10 cellular contexts compared by ENCODE assay signal in the genomic region with DNA sequence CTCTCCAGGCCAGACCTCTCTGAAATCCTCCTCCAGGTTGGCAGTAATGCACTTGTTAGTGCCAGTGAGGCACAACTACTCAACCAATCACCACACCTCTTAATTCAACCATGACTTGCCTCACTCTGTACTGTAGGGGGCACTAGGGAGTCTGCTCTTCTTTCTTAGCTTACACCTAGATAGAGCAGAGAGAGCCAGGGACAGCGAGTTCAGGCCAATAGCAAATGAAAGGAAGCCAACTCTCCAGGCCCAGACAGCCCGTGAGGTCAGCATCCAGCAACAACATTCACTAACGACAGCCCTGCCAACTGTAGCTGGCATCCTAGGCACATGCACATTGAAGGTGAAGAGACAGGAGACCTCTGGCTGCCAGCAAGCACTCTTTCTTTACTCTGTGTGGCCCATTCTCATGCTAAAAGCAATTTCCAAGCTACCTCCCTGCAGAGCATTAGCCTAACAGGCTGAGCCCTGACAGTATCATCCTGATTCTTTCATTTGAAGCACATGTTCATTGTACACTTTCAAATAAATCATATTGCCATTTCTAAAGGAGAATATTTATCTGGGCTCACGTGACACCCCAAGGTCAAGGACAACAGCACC.
DNase-seq lines count a peak whose midpoint lies in the region; FAIRE-seq and TF ChIP-seq lines count a peak whose summit lies in the region.
"Had no signal": no experiment of that assay in that cellular context is flagged by ENCODE, and none has a peak within 500 bp of the region (broad histone marks: within the 10 kb centered on the region; RNA-seq: fewer than 3 reads in every experiment).

No MANE protein-coding gene starts in this region.

- CTCF ChIA-PET in endothelial cell of umbilical vein (lab: Charles Lee) = interaction anchor here (0.7 to 1.3 kb wide), 3 partner anchors 27 to 110 kb away, joined by 3 to 4 read pairs (median 3); no protein-coding TSS in a partner anchor

- H3K79me2 ChIP-seq in Karpas-422 (ENCODE audit: low read length) = no peaks in the 10 kb centered on the region
- no peaks in the 10 kb centered on the region for H3K79me2 ChIP-seq in endothelial cell of umbilical vein (ENCODE audit: control insufficient read depth, insufficient read depth, low read length)

- H3K36me3 Mint-ChIP-seq in activated T-helper 1 cell treated with anti-CD3 and anti-CD28 coated beads, Interleukin-12 subunit alpha, Interleukin-12 subunit beta, Interleukin-2, Interleukin-4 antibody, amounts not matched to agents 30 ng/mL and 10 ng/mL and 1 ng/mL, durations not matched to agents 14 hours and 24 hours and 36 hours (ENCODE audit: low read depth) = no peaks in the 10 kb centered on the region
- H3K36me3 Mint-ChIP-seq: natural killer cell had no signal

- H3K9me2 ChIP-seq in Karpas-422 (replicated peaks; ENCODE audit: insufficient read depth, low read length) = no peaks in the 10 kb centered on the region

- no peak overlapping the region for H3K9ac ChIP-seq in Karpas-422 (ENCODE audit: low read length)
- no peak overlapping the region for H3K9ac ChIP-seq in endothelial cell of umbilical vein (replicated peaks; ENCODE audit: extremely low read depth, insufficient read depth, low read length)

- no peaks in the 10 kb centered on the region for H3K4me1 ChIP-seq in BE2C
- H3K4me1 ChIP-seq in Karpas-422 (ENCODE audit: low read length) = no peaks in the 10 kb centered on the region
- H3K4me1 ChIP-seq in endothelial cell of umbilical vein (ENCODE audit: control insufficient read depth, extremely low read depth, insufficient read depth, low read length) = no peaks in the 10 kb centered on the region

- POLR2A ChIA-PET in endothelial cell of umbilical vein (lab: Charles Lee) = no interaction called here

- intact Hi-C loops in endothelial cell of umbilical vein (cut with micrococcal nuclease) = no loop called here
- intact Hi-C loops in activated T-helper 1 cell treated with anti-CD3 and anti-CD28 coated beads, Interleukin-12 subunit alpha, Interleukin-12 subunit beta, Interleukin-2, Interleukin-4 antibody, amounts not matched to agents 30 ng/mL and 10 ng/mL and 1 ng/mL, durations not matched to agents 14 hours and 24 hours and 36 hours (cut with micrococcal nuclease) = no loop called here

- TF ChIP-seq CTCF in BE2C (IDR thresholded peaks at IDR 0.05; ENCODE audit: low read depth, low read length) (peak; percentile 53), GM20000 (IDR thresholded peaks at IDR 0.05; ENCODE audit: extremely low read depth, missing control alignments) (peak; percentile 12), endothelial cell of umbilical vein (IDR thresholded peaks at IDR 0.05; ENCODE audit: extremely low read depth in 1 of 2, insufficient read depth in 1 of 2, low read depth in 1 of 2, low read length in 2 of 2) (peak; percentile 22 to 29)

- no peaks in the 10 kb centered on the region for H3K27me3 Mint-ChIP-seq in activated T-helper 1 cell treated with anti-CD3 and anti-CD28 coated beads, Interleukin-12 subunit alpha, Interleukin-12 subunit beta, Interleukin-2, Interleukin-4 antibody, amounts not matched to agents 30 ng/mL and 10 ng/mL and 1 ng/mL, durations not matched to agents 14 hours and 24 hours and 36 hours (ENCODE audit: insufficient read depth)

- no peaks in the 10 kb centered on the region for H3K9me1 ChIP-seq in endothelial cell of umbilical vein (replicated peaks; ENCODE audit: control insufficient read depth, extremely low read depth, insufficient read depth, low read length)

- H3K4me3 ChIP-seq in BE2C (ENCODE audit: low read depth, low read length) (no peak overlapping the region), Karpas-422 (ENCODE audit: low read length) (no peak overlapping the region), endothelial cell of umbilical vein (replicated peaks in 1 of 3; ENCODE audit: insufficient read depth in 1 of 3, low read depth in 1 of 3, low read length in 3 of 3) (no peak overlapping the region)

- FAIRE-seq in endothelial cell of umbilical vein (lab: Jason Lieb, UNC) = no peak

- no peak for DNase-seq in BE2C
- DNase-seq in GM20000 (ENCODE audit: low spot score) = peak; percentile 47
- DNase-seq in Karpas-422 = peak; percentile 80
- DNase-seq in endothelial cell of umbilical vein (ENCODE audit: low read depth, low spot score) = peak; percentile 5
- DNase-seq in NCI-H1105 (lab: John Stamatoyannopoulos, UW) = no peak
- DNase-seq in NCI-H1417 (lab: John Stamatoyannopoulos, UW) = no peak
- DNase-seq in NCI-H1092 (lab: John Stamatoyannopoulos, UW) = no peak
- DNase-seq in activated T-helper 1 cell treated with anti-CD3 and anti-CD28 coated beads, Interleukin-12 subunit alpha, Interleukin-12 subunit beta, Interleukin-2, Interleukin-4 antibody, amounts not matched to agents 30 ng/mL and 10 ng/mL and 1 ng/mL, durations not matched to agents 14 hours and 24 hours and 36 hours (ENCODE audit: low spot score) = no peak
- DNase-seq: natural killer cell had no signal

- no peaks in the 10 kb centered on the region for H3K9me3 Mint-ChIP-seq in activated T-helper 1 cell treated with anti-CD3 and anti-CD28 coated beads, Interleukin-12 subunit alpha, Interleukin-12 subunit beta, Interleukin-2, Interleukin-4 antibody, amounts not matched to agents 30 ng/mL and 10 ng/mL and 1 ng/mL, durations not matched to agents 14 hours and 24 hours and 36 hours
- H3K9me3 Mint-ChIP-seq: T-helper 2 cell treated with Interferon-gamma antibody and Interleukin-4, amounts not matched to agents 5 μg/mL and 100 μg/mL, for 36 hours had no signal

- H4K20me1 ChIP-seq in Karpas-422 (ENCODE audit: insufficient read depth, low read depth, low read length) = no peaks in the 10 kb centered on the region
- H4K20me1 ChIP-seq in endothelial cell of umbilical vein (replicated peaks; ENCODE audit: control insufficient read depth, extremely low read depth, insufficient read depth, low read length) = no peaks in the 10 kb centered on the region

- H3K4me1 Mint-ChIP-seq in activated T-helper 1 cell treated with anti-CD3 and anti-CD28 coated beads, Interleukin-12 subunit alpha, Interleukin-12 subunit beta, Interleukin-2, Interleukin-4 antibody, amounts not matched to agents 30 ng/mL and 10 ng/mL and 1 ng/mL, durations not matched to agents 14 hours and 24 hours and 36 hours (ENCODE audit: low read depth) = no peaks in the 10 kb centered on the region
- H3K4me1 Mint-ChIP-seq: natural killer cell had no signal

- no peak overlapping the region for H3K27ac ChIP-seq in Karpas-422 (ENCODE audit: low read length)
- H3K27ac ChIP-seq in endothelial cell of umbilical vein (ENCODE audit: insufficient read depth, low read depth, low read length) = no peak overlapping the region

- H2AFZ ChIP-seq in Karpas-422 (ENCODE audit: low read length) (no peak overlapping the region), endothelial cell of umbilical vein (ENCODE audit: low read depth, low read length) (no peak overlapping the region)

- dilution Hi-C loops in endothelial cell of umbilical vein (cut with MboI; ENCODE audit: extremely low pct_ligation_motif_present, low sequenced_read_pairs) = no loop called here

- no TSS peak for BruUV-seq in endothelial cell of umbilical vein (replicated peaks; lab: Mats Ljungman, UMichigan)

- no peak for TF ChIP-seq POLR2A in endothelial cell of umbilical vein (IDR thresholded peaks at IDR 0.05; ENCODE audit: low read depth, low read length)

- H3K27ac Mint-ChIP-seq in activated T-helper 1 cell treated with anti-CD3 and anti-CD28 coated beads, Interleukin-12 subunit alpha, Interleukin-12 subunit beta, Interleukin-2, Interleukin-4 antibody, amounts not matched to agents 30 ng/mL and 10 ng/mL and 1 ng/mL, durations not matched to agents 14 hours and 24 hours and 36 hours = no peak overlapping the region
- H3K27ac Mint-ChIP-seq: natural killer cell; T-helper 2 cell treated with Interferon-gamma antibody and Interleukin-4, amounts not matched to agents 5 μg/mL and 100 μg/mL, for 36 hours had no signal

- H3K27me3 ChIP-seq in BE2C = no peaks in the 10 kb centered on the region
- no peaks in the 10 kb centered on the region for H3K27me3 ChIP-seq in Karpas-422 (ENCODE audit: low read length)
- peaks cover 0 to 2% of the 10 kb centered on the region in 2 experiments for H3K27me3 ChIP-seq in endothelial cell of umbilical vein (ENCODE audit: control insufficient read depth in 2 of 2, insufficient read depth in 2 of 2, low read length in 2 of 2)

- H3K36me3 ChIP-seq in BE2C (no peaks in the 10 kb centered on the region), Karpas-422 (ENCODE audit: insufficient read depth, low read length) (no peaks in the 10 kb centered on the region), endothelial cell of umbilical vein (ENCODE audit: control insufficient read depth in 2 of 2, extremely low read depth in 1 of 2, insufficient read depth in 2 of 2, low read length in 2 of 2) (no peaks in the 10 kb centered on the region)

- H3K4me2 ChIP-seq in Karpas-422 (ENCODE audit: low read depth, low read length, poor library complexity, severe bottlenecking) = no peak overlapping the region
- H3K4me2 ChIP-seq in endothelial cell of umbilical vein (ENCODE audit: insufficient read depth, low read length) = no peak overlapping the region

- no peak overlapping the region for H3K4me3 Mint-ChIP-seq in activated T-helper 1 cell treated with anti-CD3 and anti-CD28 coated beads, Interleukin-12 subunit alpha, Interleukin-12 subunit beta, Interleukin-2, Interleukin-4 antibody, amounts not matched to agents 30 ng/mL and 10 ng/mL and 1 ng/mL, durations not matched to agents 14 hours and 24 hours and 36 hours
- H3K4me3 Mint-ChIP-seq: natural killer cell; T-helper 2 cell treated with Interferon-gamma antibody and Interleukin-4, amounts not matched to agents 5 μg/mL and 100 μg/mL, for 36 hours had no signal

- H3K9me3 ChIP-seq in BE2C = no peaks in the 10 kb centered on the region
- H3K9me3 ChIP-seq in Karpas-422 (ENCODE audit: low read length) = no peaks in the 10 kb centered on the region
- H3K9me3 ChIP-seq in endothelial cell of umbilical vein (replicated peaks; ENCODE audit: control insufficient read depth, insufficient read depth, low read length) = no peaks in the 10 kb centered on the region

TF ChIP-seq in endothelial cell of umbilical vein, 7 proteins besides CTCF, POLR2A, EP300 and RAD21:
- TF ChIP-seq MYC (IDR thresholded peaks at IDR 0.05; ENCODE audit: low read depth, low read length) (no peak), EZH2 (IDR thresholded peaks at IDR 0.05; ENCODE audit: borderline replicate concordance, low read depth, low read length, severe bottlenecking) (no peak), JUN (IDR thresholded peaks at IDR 0.05; ENCODE audit: borderline replicate concordance, insufficient read depth, insufficient read length, low read depth) (no peak), FOS (IDR thresholded peaks at IDR 0.05; ENCODE audit: borderline replicate concordance, insufficient read depth, low read length) (no peak), GATA2 (IDR thresholded peaks at IDR 0.05; ENCODE audit: insufficient read depth, insufficient read length, low read depth, low read length) (no peak), POLR2AphosphoS5 (IDR thresholded peaks at IDR 0.05; ENCODE audit: insufficient read depth, low read depth, low read length) (no peak)
- TF ChIP-seq, protein P1, sequence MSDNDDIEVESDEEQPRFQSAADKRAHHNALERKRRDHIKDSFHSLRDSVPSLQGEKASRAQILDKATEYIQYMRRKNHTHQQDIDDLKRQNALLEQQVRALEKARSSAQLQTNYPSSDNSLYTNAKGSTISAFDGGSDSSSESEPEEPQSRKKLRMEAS (IDR thresholded peaks at IDR 0.05; ENCODE audit: insufficient read depth, insufficient read length) = no peak

Comparison
In these comparisons a context has a peak if more than half of its experiments do, and no peak if none do; other contexts are left out.
1. DNase-seq: peak in GM20000 (single experiment), Karpas-422 (single experiment) and endothelial cell of umbilical vein (single experiment); none in BE2C (single experiment), NCI-H1105 (single experiment), NCI-H1417 (0 of 3), NCI-H1092 (single experiment) and activated T-helper 1 cell treated with anti-CD3 and anti-CD28 coated beads, Interleukin-12 subunit alpha, Interleukin-12 subunit beta, Interleukin-2, Interleukin-4 antibody, amounts not matched to agents 30 ng/mL and 10 ng/mL and 1 ng/mL, durations not matched to agents 14 hours and 24 hours and 36 hours (single experiment).
2. Peak in every context shown above with its lines, with median percentiles within 50 percentile points of each other: CTCF ChIP-seq.